ENCODE assay signal across 9 cellular contexts in genomic region chr11:796565-797299, GRCh38. TPM values are rescaled to one million over a fixed set of nuclear protein-coding genes. Genes with fewer than 3 reads are reported as not detected.
DNase-seq lines count a peak whose midpoint lies in the region; ATAC-seq and TF ChIP-seq lines count a peak whose summit lies in the region.
"Had no signal": no experiment of that assay in that cellular context is flagged by ENCODE, and none has a peak within 500 bp of the region (broad histone marks: within the 10 kb centered on the region; RNA-seq: fewer than 3 reads in every experiment).

No MANE protein-coding gene starts in this region.

- intact Hi-C loops in left ventricle myocardium superior (cut with micrococcal nuclease), result no loop called here

- peaks cover 6% of the 10 kb centered on the region; the same call in 1 of the 3 replicates for H3K36me3 Mint-ChIP-seq in GM23338 (ENCODE audit: low read depth)

- in situ Hi-C loops in ACHN (cut with HindIII; ENCODE audit: low pct_ligation_motif_present, low pct_unique_long_range_greater_than_20kb, low sequenced_read_pairs), result no loop called here

- no peaks in the 10 kb centered on the region for H3K36me3 ChIP-seq in GM23338 (ENCODE audit: insufficient read depth)
- H3K36me3 ChIP-seq in skeletal muscle tissue (ENCODE audit: control insufficient read depth in 3 of 3, insufficient read depth in 3 of 3, low read length in 3 of 3), result peaks cover 2 to 24% (median 8%) of the 10 kb centered on the region in 3 donors

- H3K9ac ChIP-seq in skeletal muscle tissue (ENCODE audit: low read depth in 1 of 3, low read length in 3 of 3), result peak overlapping the region; percentile 69 to 76 (median 70)

- H3K4me1 ChIP-seq in GM23338 (ENCODE audit: insufficient read depth), result peaks cover 8% of the 10 kb centered on the region; the same call in 1 of the 2 replicates
- peaks cover 22 to 43% (median 33%) of the 10 kb centered on the region in 3 donors for H3K4me1 ChIP-seq in skeletal muscle tissue (ENCODE audit: control insufficient read depth in 3 of 3, insufficient read depth in 3 of 3, low read length in 3 of 3)

- peak overlapping the region; percentile 69; the same call in 1 of the 2 replicates for H3K27ac ChIP-seq in GM23338 (ENCODE audit: low read depth)
- peak overlapping the region; percentile 89 for H3K27ac ChIP-seq in VCaP
- H3K27ac ChIP-seq in skeletal muscle tissue (ENCODE audit: low read depth, low read length), result peak overlapping the region; percentile 54

- peaks cover 4% of the 10 kb centered on the region for H3K27me3 Mint-ChIP-seq in GM23338 (ENCODE audit: insufficient read depth, low read depth, poor library complexity)

- H3K4me3 ChIP-seq in GM23338 (peak overlapping the region; percentile 86), skeletal muscle tissue (ENCODE audit: low read length in 3 of 3) (peak overlapping the region; percentile 59 to 79 (median 77))

- no peak overlapping the region; the same call in 1 of the 2 replicates for H3K27ac Mint-ChIP-seq in GM23338

- DNase-seq in GM23338 (ENCODE audit: low spot score) (no peak), left ventricle myocardium superior (peak; percentile 34), anterior cingulate cortex (lab: John Stamatoyannopoulos, UW) (no peak), ACHN (no peak), D341Med (ENCODE audit: low spot score) (no peak), GM20000 (ENCODE audit: low spot score) (no peak)

- H3K9me3 ChIP-seq in skeletal muscle tissue (ENCODE audit: control insufficient read depth in 3 of 3, low read length in 3 of 3), result no peaks in the 10 kb centered on the region

- H3K4me3 Mint-ChIP-seq in GM23338, result peak overlapping the region; percentile 81

- H3K79me2 ChIP-seq in GM23338 (replicated peaks; ENCODE audit: insufficient read depth), result no peaks in the 10 kb centered on the region; the same call in 1 of the 2 replicates

- H3K27me3 ChIP-seq in GM23338 (ENCODE audit: insufficient read depth) (no peaks in the 10 kb centered on the region), skeletal muscle tissue (ENCODE audit: control insufficient read depth in 3 of 3, insufficient read depth in 3 of 3, low read length in 3 of 3) (peaks cover 3 to 29% (median 24%) of the 10 kb centered on the region in 3 donors)

- peaks cover 16% of the 10 kb centered on the region; the same call in 2 of the 3 replicates for H3K4me1 Mint-ChIP-seq in GM23338

- ATAC-seq in GM23338 (no peak), left ventricle myocardium superior (no peak)

- H3F3A ChIP-seq in GM23338 (replicated peaks; ENCODE audit: low read depth), result peaks cover 14% of the 10 kb centered on the region

- H2AFZ ChIP-seq in GM23338, result no peak overlapping the region

- peak overlapping the region; percentile 95 for H3K4me2 ChIP-seq in GM23338

- no peaks in the 10 kb centered on the region for H3K9me3 Mint-ChIP-seq in GM23338

- TF ChIP-seq CTCF in GM23338 (conservative IDR thresholded peaks at IDR 0.05; ENCODE audit: low read depth in 2 of 2), result no peak
- no peak for TF ChIP-seq CTCF in VCaP (conservative IDR thresholded peaks at IDR 0.05)
- no peak for TF ChIP-seq CTCF in GM20000 (IDR thresholded peaks at IDR 0.05; ENCODE audit: extremely low read depth, missing control alignments)

- H3K9me2 ChIP-seq in GM23338 (ENCODE audit: insufficient read depth), result no peaks in the 10 kb centered on the region

- H4K20me1 ChIP-seq in GM23338 (replicated peaks; ENCODE audit: insufficient read depth), result no peaks in the 10 kb centered on the region

TF ChIP-seq in GM23338, 12 proteins besides CTCF, POLR2A, EP300 and RAD21:
- TF ChIP-seq CREB1 (CRISPR knock-in tag; IDR thresholded peaks at IDR 0.05; ENCODE audit: low read depth) (no peak), JUNB (IDR thresholded peaks at IDR 0.05; ENCODE audit: unreplicated experiment) (no peak), ZNF114 (CRISPR knock-in tag; IDR thresholded peaks at IDR 0.05) (no peak), NANOG (IDR thresholded peaks at IDR 0.05; ENCODE audit: borderline replicate concordance) (no peak), ZNF331 (CRISPR knock-in tag; IDR thresholded peaks at IDR 0.05; ENCODE audit: low read depth) (no peak), STAT1 (IDR thresholded peaks at IDR 0.05; ENCODE audit: unreplicated experiment) (no peak), REST (IDR thresholded peaks at IDR 0.05; ENCODE audit: unreplicated experiment) (no peak), ETS1 (IDR thresholded peaks at IDR 0.05) (no peak), POLR2AphosphoS5 (IDR thresholded peaks at IDR 0.05; ENCODE audit: low read depth) (no peak), EZH2phosphoT487 (IDR thresholded peaks at IDR 0.05; ENCODE audit: unreplicated experiment) (no peak)

RNA-seq across cellular contexts. Expression of gene SLC25A22, which starts 1.3 kb away (rescaled TPM):
- 41.2 and 46.4 TPM in 2 replicates for total RNA-seq in GM23338 (2014; rRNA removed; shearing (Covaris generic))
- 20.2 and 21.0 TPM in 2 replicates for polyA plus RNA-seq in GM23338 (2016; fragmentation: Nextera tagmentation; extraction: Ambion mirVana)
- total RNA-seq in left ventricle myocardium superior (3.5 TPM), skeletal muscle tissue (2.6 TPM)

RNA-seq across cellular contexts. Expression of gene CEND1, which starts 6.8 kb away (rescaled TPM):
- total RNA-seq in GM23338 (2014; rRNA removed; shearing (Covaris generic)), result 3.1 and 5.5 TPM in 2 replicates
- polyA plus RNA-seq in GM23338 (2016; fragmentation: Nextera tagmentation; extraction: Ambion mirVana), result 4.8 and 5.7 TPM in 2 replicates
- not detected for total RNA-seq in left ventricle myocardium superior
- not detected for total RNA-seq in skeletal muscle tissue
- total RNA-seq: NCI-H460 had no signal

RNA-seq across cellular contexts. Expression of gene PIDD1, which starts 8.3 kb away (rescaled TPM):
- total RNA-seq in GM23338 (2014; rRNA removed; shearing (Covaris generic)), result 26.0 and 37.6 TPM in 2 replicates
- 22.7 and 25.6 TPM in 2 replicates for polyA plus RNA-seq in GM23338 (2016; fragmentation: Nextera tagmentation; extraction: Ambion mirVana)
- total RNA-seq in left ventricle myocardium superior (8.5 TPM), skeletal muscle tissue (2.1 TPM)

RNA-seq across cellular contexts. Expression of gene RPLP2, which starts 13.0 kb away (rescaled TPM):
- 428 and 518 TPM in 2 replicates for total RNA-seq in GM23338 (2014; rRNA removed; shearing (Covaris generic))
- 1,782 and 2,023 TPM in 2 replicates for polyA plus RNA-seq in GM23338 (2016; fragmentation: Nextera tagmentation; extraction: Ambion mirVana)
- total RNA-seq in left ventricle myocardium superior, result 942 TPM
- 414 TPM for total RNA-seq in skeletal muscle tissue

RNA-seq across cellular contexts. Expression of gene GATD1, which starts 19.4 kb away (rescaled TPM):
- 28.0 and 51.0 TPM in 2 replicates for total RNA-seq in GM23338 (2014; rRNA removed; shearing (Covaris generic))
- polyA plus RNA-seq in GM23338 (2016; fragmentation: Nextera tagmentation; extraction: Ambion mirVana), result 39.3 and 44.9 TPM in 2 replicates
- 23.1 TPM for total RNA-seq in left ventricle myocardium superior
- 14.6 TPM for total RNA-seq in skeletal muscle tissue
